1 cellular context compared by ENCODE assay signal in the genomic region with DNA sequence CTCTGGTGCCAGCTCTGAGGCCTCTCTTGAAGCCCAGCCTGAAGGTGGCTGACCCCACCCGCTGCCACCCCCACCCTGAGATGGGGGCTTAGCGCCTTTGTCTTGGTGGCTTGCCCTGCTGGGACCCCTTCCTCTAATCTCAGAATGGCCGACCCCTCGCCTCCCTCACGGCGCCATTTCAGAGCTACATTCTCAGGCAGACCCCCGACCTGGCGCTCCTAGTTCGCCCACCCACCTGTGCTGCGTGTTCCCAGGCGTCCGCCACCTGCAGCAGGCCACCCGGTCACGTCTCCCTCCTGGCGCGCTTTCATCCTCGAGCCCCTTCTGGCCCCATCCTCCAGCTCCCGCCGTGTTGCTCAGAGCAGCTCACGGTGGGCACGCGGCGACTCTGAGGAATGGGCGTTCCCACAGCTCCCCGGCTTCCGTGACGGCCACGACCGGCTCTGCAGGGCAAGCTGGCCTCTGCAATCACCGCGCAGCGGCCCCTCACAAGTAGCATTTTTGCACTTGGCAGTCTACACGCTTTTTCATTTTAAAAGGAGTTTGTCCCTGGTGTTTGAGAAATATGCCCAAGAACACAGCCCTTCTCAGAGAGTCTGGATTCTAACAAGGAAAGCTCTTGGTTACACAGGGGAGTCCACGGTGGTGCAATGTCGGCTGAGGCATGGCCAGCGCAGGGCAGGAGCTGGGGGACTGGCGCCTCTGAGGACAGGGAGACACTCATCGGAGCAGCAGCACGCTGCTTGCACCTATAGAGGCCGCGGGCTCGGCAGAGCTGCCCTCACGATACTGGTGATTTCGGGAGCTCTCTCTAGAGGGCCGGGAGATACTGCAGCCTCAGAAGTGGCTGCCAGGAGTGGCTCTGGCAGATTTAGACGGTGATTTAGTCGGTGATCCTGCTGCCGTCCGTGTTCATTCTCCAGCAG.
TF ChIP-seq lines count a peak whose summit lies in the region.

No MANE protein-coding gene starts in this region.

TF ChIP-seq in A549, 52 proteins besides CTCF, POLR2A, EP300 and RAD21 (continued from another document):
- TF ChIP-seq HES2 (IDR thresholded peaks at IDR 0.05) = no peak
- no peak for TF ChIP-seq TP53 (CRISPR knock-in tag; IDR thresholded peaks at IDR 0.05)
